ENCODE assay signal across 1 cellular context in the genomic region with DNA sequence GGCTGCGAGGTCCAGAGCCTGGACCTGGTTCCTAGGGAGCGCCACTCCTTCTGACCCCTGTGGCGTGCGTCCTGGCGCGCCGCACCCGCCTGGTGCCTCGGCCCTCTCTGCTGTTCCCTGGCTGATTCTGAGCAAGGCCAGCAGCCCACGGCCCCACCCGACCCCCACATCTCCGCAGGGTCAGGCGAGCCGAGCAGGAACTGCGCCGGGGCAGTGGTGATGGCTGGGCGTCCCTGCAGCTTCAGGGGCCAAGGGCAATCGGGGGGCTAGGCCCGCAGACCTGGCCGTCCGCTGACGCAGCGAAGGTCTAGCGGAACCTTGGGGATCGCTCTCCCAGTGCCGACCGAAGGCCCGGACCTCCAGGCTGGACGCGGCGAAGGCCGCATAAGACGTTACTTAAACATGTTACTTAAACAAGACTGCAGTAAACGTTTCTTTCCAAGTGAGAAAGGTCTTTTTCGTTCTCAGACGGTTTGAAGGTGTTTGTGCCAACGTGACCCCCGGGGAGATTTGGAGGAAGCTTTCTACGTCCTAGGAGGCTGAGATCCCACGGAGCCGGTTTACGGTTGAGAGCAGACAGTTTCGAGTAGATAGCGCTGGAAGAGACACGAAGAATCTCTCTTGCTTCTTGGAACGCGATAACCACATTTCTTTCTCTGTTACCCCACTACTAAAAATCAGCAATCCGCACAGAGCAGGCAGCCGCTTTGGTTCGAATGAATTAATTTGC.
TF ChIP-seq lines count a peak whose summit lies in the region.

No MANE protein-coding gene starts in this region.

TF ChIP-seq in SK-N-SH, 30 proteins besides CTCF, POLR2A, EP300 and RAD21 (continued from another document):
- TF ChIP-seq SIN3A (IDR thresholded peaks at IDR 0.05; ENCODE audit: borderline replicate concordance, low read depth, low read length) (no peak), CHD2 (IDR thresholded peaks at IDR 0.05; ENCODE audit: low read length, partially characterized antibody) (no peak)
- TF ChIP-seq, protein P1, sequence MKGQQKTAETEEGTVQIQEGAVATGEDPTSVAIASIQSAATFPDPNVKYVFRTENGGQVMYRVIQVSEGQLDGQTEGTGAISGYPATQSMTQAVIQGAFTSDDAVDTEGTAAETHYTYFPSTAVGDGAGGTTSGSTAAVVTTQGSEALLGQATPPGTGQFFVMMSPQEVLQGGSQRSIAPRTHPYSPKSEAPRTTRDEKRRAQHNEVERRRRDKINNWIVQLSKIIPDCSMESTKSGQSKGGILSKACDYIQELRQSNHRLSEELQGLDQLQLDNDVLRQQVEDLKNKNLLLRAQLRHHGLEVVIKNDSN (IDR thresholded peaks at IDR 0.05; ENCODE audit: borderline replicate concordance, low read depth) = no peak
